In genomic region chr5:68962632-68963484, GRCh38 we compare ENCODE assay signal across 8 cellular contexts.
DNase-seq lines count a peak whose midpoint lies in the region; ATAC-seq and TF ChIP-seq lines count a peak whose summit lies in the region.

No MANE protein-coding gene starts in this region.

- no peak overlapping the region for H3K4me3 ChIP-seq in AG04449 (ENCODE audit: low read depth, low read length)
- H3K4me3 ChIP-seq in ascending aorta, result no peak overlapping the region
- no peak overlapping the region for H3K4me3 ChIP-seq in hepatocyte
- no peak overlapping the region for H3K4me3 ChIP-seq in gastrocnemius medialis
- H3K4me3 ChIP-seq in effector memory CD4-positive, alpha-beta T cell (ENCODE audit: insufficient read depth, low read depth, low read length, poor library complexity, severe bottlenecking), result no peak overlapping the region

- H4K20me1 ChIP-seq in hepatocyte (ENCODE audit: insufficient read depth, poor library complexity, severe bottlenecking), result no peaks in the 10 kb centered on the region

- H3K36me3 ChIP-seq in ascending aorta (no peaks in the 10 kb centered on the region), hepatocyte (replicated peaks; ENCODE audit: insufficient read depth, low read depth) (no peaks in the 10 kb centered on the region), gastrocnemius medialis (no peaks in the 10 kb centered on the region)
- H3K36me3 ChIP-seq in effector memory CD4-positive, alpha-beta T cell (ENCODE audit: control insufficient read depth, insufficient read depth, low read length), result no peaks in the 10 kb centered on the region

- H3K4me1 ChIP-seq in ascending aorta, result no peaks in the 10 kb centered on the region
- peaks cover 7% of the 10 kb centered on the region for H3K4me1 ChIP-seq in hepatocyte (ENCODE audit: insufficient read depth)
- H3K4me1 ChIP-seq in gastrocnemius medialis, result peaks cover 0 to 8% of the 10 kb centered on the region in 2 donors
- H3K4me1 ChIP-seq in effector memory CD4-positive, alpha-beta T cell (ENCODE audit: control insufficient read depth, insufficient read depth, low read length, poor library complexity, severe bottlenecking), result no peaks in the 10 kb centered on the region

- H3K27ac ChIP-seq in ascending aorta (no peak overlapping the region), hepatocyte (peak overlapping the region; percentile 4), gastrocnemius medialis (peak overlapping the region in 3 of 4 donors; percentile 2 to 37 (median 6))
- no peak overlapping the region for H3K27ac ChIP-seq in effector memory CD4-positive, alpha-beta T cell (ENCODE audit: insufficient read depth, low read length, poor library complexity, severe bottlenecking)

- no peak for DNase-seq in AG04449 (ENCODE audit: low read depth, low spot score)
- DNase-seq in GM10266 (ENCODE audit: extremely low spot score), result peak; percentile 55
- DNase-seq in NCI-H2227 treated with DMSO at 0.1 percent for 48 hours (lab: John Stamatoyannopoulos, UW), result peak; percentile 28
- DNase-seq in ascending aorta (ENCODE audit: low spot score in 2 of 2), result peak in 1 of 2 donors; percentile 80
- peak; percentile 84 for DNase-seq in hepatocyte (ENCODE audit: low spot score)
- DNase-seq in gastrocnemius medialis, result peak; percentile 43 to 54
- DNase-seq in activated gamma-delta T cell (lab: John Stamatoyannopoulos, UW), result no peak
- DNase-seq in effector memory CD4-positive, alpha-beta T cell, result no peak

- peak; percentile 94 to 95 for ATAC-seq in gastrocnemius medialis

- CTCF ChIA-PET in AG04449 (lab: Yijun Ruan, JAX), result interaction anchor here (0.6 to 4.0 kb wide), 24 partner anchors 9 to 835 kb away, joined by 3 to 38 read pairs (median 3); no protein-coding TSS in a partner anchor

- H3K9me2 ChIP-seq in hepatocyte (replicated peaks; ENCODE audit: insufficient read depth), result no peaks in the 10 kb centered on the region

- H3K79me2 ChIP-seq in hepatocyte, result no peaks in the 10 kb centered on the region

- no peaks in the 10 kb centered on the region for H3K27me3 ChIP-seq in ascending aorta
- H3K27me3 ChIP-seq in hepatocyte, result no peaks in the 10 kb centered on the region
- H3K27me3 ChIP-seq in gastrocnemius medialis, result no peaks in the 10 kb centered on the region
- H3K27me3 ChIP-seq in effector memory CD4-positive, alpha-beta T cell (replicated peaks; ENCODE audit: control insufficient read depth, insufficient read depth, low read length, poor library complexity, severe bottlenecking), result no peaks in the 10 kb centered on the region

- H2AFZ ChIP-seq in hepatocyte, result peak overlapping the region; percentile 15

- TF ChIP-seq CTCF in AG04449 (IDR thresholded peaks at IDR 0.05; ENCODE audit: insufficient read depth, low read length, missing control alignments) (peak; percentile 82), GM10266 (IDR thresholded peaks at IDR 0.05; ENCODE audit: control insufficient read depth, insufficient read depth, low read depth, missing control alignments) (peak; percentile 69), ascending aorta (IDR thresholded peaks at IDR 0.05) (peak; percentile 46 to 83 (median 71)), hepatocyte (IDR thresholded peaks at IDR 0.05; ENCODE audit: poor library complexity) (peak; percentile 95), gastrocnemius medialis (IDR thresholded peaks at IDR 0.05 in 4 of 5, conservative IDR thresholded peaks at IDR 0.05 in 1 of 5) (peak; percentile 65 to 85 (median 77))

- peak overlapping the region; percentile 48 for H3K4me2 ChIP-seq in hepatocyte

- intact Hi-C loops in ascending aorta (cut with DNase I) (loop anchor here (1.0 kb wide), 1 partner anchor 677 kb away; no protein-coding TSS in a partner anchor), gastrocnemius medialis (cut with DNase I; ENCODE audit: low total_unique reads) (loop anchor here (1.0 kb wide), 1 partner anchor 677 kb away; no protein-coding TSS in a partner anchor)

- in situ Hi-C loops in gastrocnemius medialis (cut with MboI; ENCODE audit: low sequenced_read_pairs in 4 of 4), result loop anchor here in 3 of 4 donors (5.0 to 25.0 kb wide), 3 partner anchors 676 to 678 kb away; no protein-coding TSS in a partner anchor

- WGBS in hepatocyte (ENCODE audit: low lambda C conversion rate, missing lambda C conversion rate), result 36% methylated on average over 18 of the region's 18 CpGs

- POLR2A ChIA-PET in AG04449 (lab: Yijun Ruan, JAX), result no interaction called here

- no peaks in the 10 kb centered on the region for H3K9me3 ChIP-seq in ascending aorta
- no peaks in the 10 kb centered on the region for H3K9me3 ChIP-seq in hepatocyte (ENCODE audit: low read depth)
- no peaks in the 10 kb centered on the region for H3K9me3 ChIP-seq in gastrocnemius medialis
- H3K9me3 ChIP-seq in effector memory CD4-positive, alpha-beta T cell (ENCODE audit: control insufficient read depth, low read length), result no peaks in the 10 kb centered on the region

- no peak for TF ChIP-seq POLR2A in gastrocnemius medialis (IDR thresholded peaks at IDR 0.05)

Comparison
In these comparisons a context has a peak if more than half of its experiments do, and no peak if none do; other contexts are left out.
1. DNase-seq: peak in GM10266 (single experiment), NCI-H2227 treated with DMSO at 0.1 percent for 48 hours (single experiment), hepatocyte (single experiment) and gastrocnemius medialis (2 of 2); none in AG04449 (single experiment), activated gamma-delta T cell (single experiment) and effector memory CD4-positive, alpha-beta T cell (0 of 3).
2. H3K27ac ChIP-seq: peak in hepatocyte (single experiment) and gastrocnemius medialis (3 of 4); none in ascending aorta (0 of 2) and effector memory CD4-positive, alpha-beta T cell (single experiment).
3. Peak in every context shown above with its lines, with median percentiles within 50 percentile points of each other: CTCF ChIP-seq.